18 cellular contexts compared by ENCODE assay signal in the genomic region with DNA sequence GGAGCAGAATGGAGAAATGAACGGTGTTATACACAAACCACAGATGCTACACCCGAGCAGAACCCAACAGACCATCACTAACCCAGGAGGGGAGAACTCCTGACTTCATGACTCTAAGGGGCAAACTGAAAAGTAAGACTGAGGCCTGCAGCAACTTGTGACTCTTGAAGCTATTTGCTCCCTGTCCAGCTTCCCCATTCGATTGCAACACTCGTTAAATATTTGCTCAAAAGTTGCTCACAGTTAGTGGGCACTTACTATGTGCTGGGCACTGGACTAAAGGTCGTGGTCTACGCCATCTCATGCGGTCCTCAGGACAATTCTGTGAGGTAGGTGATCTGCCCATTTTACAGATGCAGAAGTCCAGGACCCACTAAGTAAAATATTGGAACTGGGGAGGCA. TPM values are rescaled to one million over a fixed set of nuclear protein-coding genes. Genes with fewer than 3 reads are reported as not detected.
DNase-seq lines count a peak whose midpoint lies in the region; ATAC-seq, FAIRE-seq and TF ChIP-seq lines count a peak whose summit lies in the region.
"Had no signal": no experiment of that assay in that cellular context is flagged by ENCODE, and none has a peak within 500 bp of the region (broad histone marks: within the 10 kb centered on the region; RNA-seq: fewer than 3 reads in every experiment).

No MANE protein-coding gene starts in this region.

- ATAC-seq in activated B cell treated with CpG ODN at 0.5 μM for 24 hours (ENCODE audit: low read depth): peak; percentile 84
- peak; percentile 63 to 64 for ATAC-seq in naive B cell (ENCODE audit: low read depth in 2 of 2)
- ATAC-seq in HG03135 (IDR thresholded peaks at IDR 0.05; ENCODE audit: unreplicated experiment): no peak
- ATAC-seq: activated naive CD8-positive, alpha-beta T cell treated with anti-CD3 and anti-CD28 coated beads, Interleukin-2, amount 50 U/mL, for 24 hours; activated T-cell treated with anti-CD3 and anti-CD28 coated beads, Interleukin-2, amount 50 U/mL, for 72 hours had no signal

- intact Hi-C loops in activated B cell treated with CpG ODN at 0.5 μM for 24 hours (cut with micrococcal nuclease): no loop called here

- POLR2A ChIA-PET in activated B cell treated with CpG ODN at 0.5 μM for 24 hours (lab: Charles Lee): interaction anchor here (1.0 to 2.7 kb wide), 5 partner anchors 9 to 29 kb away, joined by 3 to 20 read pairs (median 6); a partner anchor contains a TSS

- H3K9me3 Mint-ChIP-seq in activated B cell treated with CpG ODN at 0.5 μM for 24 hours (no peaks in the 10 kb centered on the region), naive B cell (peaks cover 0 to 1% (median 0%) of the 10 kb centered on the region in 7 donors)
- H3K9me3 Mint-ChIP-seq: activated naive CD8-positive, alpha-beta T cell treated with anti-CD3 and anti-CD28 coated beads, Interleukin-2, amount 50 U/mL, for 24 hours; activated T-cell treated with anti-CD3 and anti-CD28 coated beads, Interleukin-2, amount 50 U/mL, for 72 hours had no signal

- H3K36me3 Mint-ChIP-seq in activated B cell treated with CpG ODN at 0.5 μM for 24 hours (ENCODE audit: low read depth) (no peaks in the 10 kb centered on the region), naive B cell (no peaks in the 10 kb centered on the region)

- peak; percentile 87 for FAIRE-seq in GM18507 (lab: Jason Lieb, UNC)
- FAIRE-seq: frontal cortex had no signal

- H3K27me3 Mint-ChIP-seq in activated B cell treated with CpG ODN at 0.5 μM for 24 hours (no peaks in the 10 kb centered on the region), naive B cell (no peaks in the 10 kb centered on the region)
- H3K27me3 Mint-ChIP-seq: activated naive CD8-positive, alpha-beta T cell treated with anti-CD3 and anti-CD28 coated beads, Interleukin-2, amount 50 U/mL, for 24 hours had no signal

- TF ChIP-seq CTCF in activated B cell treated with CpG ODN at 0.5 μM for 24 hours (IDR thresholded peaks at IDR 0.05): no peak

- DNase-seq in GM18507 (ENCODE audit: extremely low spot score, insufficient read length, low read depth): no peak
- peak; percentile 86 for DNase-seq in HuH-7 (ENCODE audit: low spot score)
- no peak for DNase-seq in activated B cell treated with CpG ODN at 0.5 μM for 24 hours
- no peak for DNase-seq in naive B cell
- no peak for DNase-seq in OCI-M1 (lab: John Stamatoyannopoulos, UW)
- no peak for DNase-seq in activated T-cell treated with anti-CD3 and anti-CD28 coated beads, Interleukin-2, amount 50 U/mL, for 1 hour
- no peak for DNase-seq in T-helper 2 cell
- DNase-seq: activated naive CD8-positive, alpha-beta T cell treated with anti-CD3 and anti-CD28 coated beads, Interleukin-2, amount 50 U/mL, for 24 hours; activated T-cell treated with anti-CD3 and anti-CD28 coated beads, Interleukin-2, amount 50 U/mL, for 72 hours; central memory CD4-positive, alpha-beta T cell; mesenchymal stem cell; NCI-H2107; NCI-H774; stimulated activated CD4-positive, alpha-beta T cell treated with anti-CD3 and anti-CD28 coated beads, Interleukin-4, amount 100 ng/mL, for 1 hour; transverse colon had no signal

- CTCF ChIA-PET in activated B cell treated with CpG ODN at 0.5 μM for 24 hours (lab: Charles Lee): no interaction called here

- peaks cover 19% of the 10 kb centered on the region for H3K4me1 Mint-ChIP-seq in activated B cell treated with CpG ODN at 0.5 μM for 24 hours
- H3K4me1 Mint-ChIP-seq in naive B cell: peaks cover 22 to 23% (median 22%) of the 10 kb centered on the region in 3 donors
- H3K4me1 Mint-ChIP-seq: activated naive CD8-positive, alpha-beta T cell treated with anti-CD3 and anti-CD28 coated beads, Interleukin-2, amount 50 U/mL, for 24 hours had no signal

- H3K27ac Mint-ChIP-seq in activated B cell treated with CpG ODN at 0.5 μM for 24 hours: peak overlapping the region; percentile 62
- peak overlapping the region in 3 of 6 donors; percentile 12 to 67 (median 48) for H3K27ac Mint-ChIP-seq in naive B cell
- H3K27ac Mint-ChIP-seq: activated naive CD8-positive, alpha-beta T cell treated with anti-CD3 and anti-CD28 coated beads, Interleukin-2, amount 50 U/mL, for 24 hours; activated T-cell treated with anti-CD3 and anti-CD28 coated beads, Interleukin-2, amount 50 U/mL, for 72 hours had no signal

- H3K4me3 Mint-ChIP-seq in activated B cell treated with CpG ODN at 0.5 μM for 24 hours (peak overlapping the region; percentile 52), naive B cell (peak overlapping the region in 2 of 8 donors; percentile 59 to 74)
- H3K4me3 Mint-ChIP-seq: activated naive CD8-positive, alpha-beta T cell treated with anti-CD3 and anti-CD28 coated beads, Interleukin-2, amount 50 U/mL, for 24 hours; activated T-cell treated with anti-CD3 and anti-CD28 coated beads, Interleukin-2, amount 50 U/mL, for 72 hours had no signal

RNA-seq across cellular contexts. Expression of a gene that starts 9.5 kb away (rescaled TPM):
- total RNA-seq in activated B cell treated with CpG ODN at 0.5 μM for 24 hours: 21.9 and 29.3 TPM in 2 replicates
- 10 to 100 TPM; 49.2 to 93.8 (median 63.7) TPM for polyA plus RNA-seq in naive B cell (ENCODE audit: low read depth in 6 of 6)
- total RNA-seq: HT-29 had no signal
